ENCODE assay signal across 30 cellular contexts in genomic region chr12:11943919-11944318, GRCh38.
A peak's percentile ranks its signal among the peaks of the same experiment; 100 is the strongest.
DNase-seq lines count a peak whose midpoint lies in the region; TF ChIP-seq lines count a peak whose summit lies in the region.
"Had no signal": no experiment of that assay in that cellular context is flagged by ENCODE, and none has a peak within 500 bp of the region (broad histone marks: within the 10 kb centered on the region; RNA-seq: fewer than 3 reads in every experiment).

No MANE protein-coding gene starts in this region.

- no peak for TF ChIP-seq CTCF in GM13977 (IDR thresholded peaks at IDR 0.05; ENCODE audit: extremely low read depth, insufficient read depth, missing control alignments)

- no peaks in the 10 kb centered on the region for H3K4me1 ChIP-seq in endocrine pancreas (ENCODE audit: control insufficient read depth, insufficient read depth, low read length)
- H3K4me1 ChIP-seq: ascending aorta had no signal

- H3K4me3 ChIP-seq in endocrine pancreas (ENCODE audit: control insufficient read depth, insufficient read depth, low read length) = peak overlapping the region; percentile 11
- H3K4me3 ChIP-seq: ascending aorta, cardiac muscle cell, coronary artery, ovary had no signal

- H3K27me3 ChIP-seq in endocrine pancreas (ENCODE audit: control insufficient read depth, insufficient read depth, low read length) = no peaks in the 10 kb centered on the region
- H3K27me3 ChIP-seq: ascending aorta, cardiac muscle cell, ovary had no signal

- H3K9me3 ChIP-seq in endocrine pancreas (ENCODE audit: control insufficient read depth, low read length) = no peaks in the 10 kb centered on the region
- H3K9me3 ChIP-seq: ascending aorta, ovary had no signal

- H3K36me3 ChIP-seq in endocrine pancreas (ENCODE audit: control insufficient read depth, insufficient read depth, low read length) = no peaks in the 10 kb centered on the region
- H3K36me3 ChIP-seq: ascending aorta, cardiac muscle cell, ovary, WERI-Rb-1 had no signal

- DNase-seq in DMS53 treated with DMSO at 0.1 percent for 48 hours (lab: John Stamatoyannopoulos, UW; ENCODE audit: unreplicated experiment) (peak; percentile 41), NCI-H1417 (lab: John Stamatoyannopoulos, UW) (peak; percentile 21 to 80 (median 53)), NCI-H446 treated with DMSO at 0.1 percent for 48 hours (lab: John Stamatoyannopoulos, UW) (peak; percentile 20), GM13977 (ENCODE audit: low spot score) (no peak), NCI-H2029 (lab: John Stamatoyannopoulos, UW) (no peak)
- DNase-seq in activated CD8-positive, alpha-beta memory T cell treated with anti-CD3 and anti-CD28 coated beads, Interleukin-2, amount 50 U/mL, for 48 hours = no peak
- DNase-seq: activated CD4-positive, alpha-beta T cell treated with anti-CD3 and anti-CD28 coated beads for 48 hours; activated CD8-positive, alpha-beta memory T cell treated with anti-CD3 and anti-CD28 coated beads for 24 hours; activated effector memory CD4-positive, alpha-beta T cell treated with anti-CD3 and anti-CD28 coated beads, Interleukin-2, amount 50 U/mL, for 16 hours; activated naive CD8-positive, alpha-beta T cell treated with anti-CD3 and anti-CD28 coated beads for 36 hours; DMS153; effector memory CD4-positive, alpha-beta T cell; glutamatergic neuron; Karpas-422; mesenchymal stem cell; NCI-H2107; NCI-H526 treated with DMSO at 0.1 percent for 48 hours; ovary; SIG-M5; stimulated activated CD4-positive, alpha-beta T cell treated with anti-CD3 and anti-CD28 coated beads, Interleukin-15, amount 100 ng/mL, for 24 hours; stimulated activated naive B cell treated with anti-CD40 and anti-IgM and Interleukin-4, amounts not matched to agents 10 μg/mL and 1 μg/mL and 100 μg/mL, for 72 hours; substantia nigra; SW 1271; T-helper 9 cell; trophoblast cell; WERI-Rb-1 had no signal

- no peak overlapping the region for H3K9ac ChIP-seq in endocrine pancreas (ENCODE audit: control insufficient read depth, insufficient read depth, low read length)

- in situ Hi-C loops in GM13977 (cut with MboI; ENCODE audit: low pct_unique_long_range_greater_than_20kb, low sequenced_read_pairs, unreplicated experiment) = no loop called here

Comparison
In these comparisons a context has a peak if more than half of its experiments do, and no peak if none do; other contexts are left out.
1. DNase-seq: peak in DMS53 treated with DMSO at 0.1 percent for 48 hours (single experiment), NCI-H1417 (3 of 3) and NCI-H446 treated with DMSO at 0.1 percent for 48 hours (single experiment); none in activated CD8-positive, alpha-beta memory T cell treated with anti-CD3 and anti-CD28 coated beads, Interleukin-2, amount 50 U/mL, for 48 hours (single experiment), GM13977 (single experiment) and NCI-H2029 (single experiment).